1 cellular context compared by ENCODE assay signal in the genomic region with DNA sequence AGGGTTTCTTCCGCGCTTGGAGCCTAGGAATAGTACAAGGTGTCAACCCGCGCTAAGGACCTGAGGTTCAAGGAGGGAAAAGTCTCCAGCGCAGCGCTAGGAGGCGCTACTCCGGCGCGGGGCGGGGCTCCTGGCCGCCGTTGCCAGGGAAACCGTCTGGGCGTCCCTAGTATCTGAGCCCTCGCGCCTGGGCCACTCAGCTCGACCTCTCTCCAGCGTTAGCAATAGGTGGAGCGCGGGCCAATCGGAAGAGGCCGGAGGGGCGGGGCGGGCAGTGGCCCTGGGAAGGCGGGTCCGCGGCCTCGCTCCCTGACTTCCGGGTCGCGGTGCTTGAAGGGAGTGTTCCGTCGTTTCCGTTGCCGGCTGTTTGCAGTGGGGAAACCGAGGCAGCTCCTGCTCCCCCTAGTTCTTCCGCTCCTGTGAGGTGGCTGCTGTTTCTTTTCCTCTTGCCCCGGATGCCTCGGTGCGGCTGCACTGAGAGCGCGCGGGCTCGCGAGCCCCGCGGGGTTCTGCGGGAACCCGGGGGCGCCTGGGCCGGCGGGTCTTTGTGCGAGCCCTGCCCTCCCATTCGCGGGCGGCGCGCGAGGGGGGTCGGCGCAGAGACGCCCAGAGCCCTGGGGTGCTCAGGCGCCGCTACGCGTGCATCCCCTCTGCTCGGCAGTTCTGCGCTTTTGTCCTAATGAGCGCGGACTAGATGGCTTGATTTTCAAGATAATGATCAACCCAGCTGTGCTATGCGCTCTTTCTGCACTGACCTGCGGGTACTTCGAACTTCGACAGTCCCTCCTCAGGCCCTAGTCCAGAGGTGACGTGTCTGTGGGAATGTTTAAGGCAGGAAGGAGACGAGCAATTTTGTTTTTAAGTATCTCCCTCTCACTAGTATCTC.
A peak's percentile ranks its signal among the peaks of the same experiment; 100 is the strongest.
TF ChIP-seq lines count a peak whose summit lies in the region.

ELMOD2 (plus strand) TSS at position 312 of the 886 bp plus-strand sequence. CDS start 1,261 bp downstream, outside the sequence.

TF ChIP-seq in SK-N-SH, 30 proteins besides CTCF, POLR2A, EP300 and RAD21 (continued from another document):
- no peak for TF ChIP-seq ZBTB33 (IDR thresholded peaks at IDR 0.05; ENCODE audit: borderline replicate concordance, low read depth)
- TF ChIP-seq JUND (IDR thresholded peaks at IDR 0.05), result no peak
- TF ChIP-seq RCOR1 (IDR thresholded peaks at IDR 0.05; ENCODE audit: low read length), result 0 out of 2 replicates have a peak, but pooled peaks have one; percentile 36
- peak; percentile 90 for TF ChIP-seq GABPA (IDR thresholded peaks at IDR 0.05; ENCODE audit: low read depth)
- TF ChIP-seq YY1 (IDR thresholded peaks at IDR 0.05; ENCODE audit: low read depth), result 0 out of 2 replicates have a peak, but pooled peaks have one; percentile 9
- TF ChIP-seq NRF1 (IDR thresholded peaks at IDR 0.05; ENCODE audit: low read depth, low read length), result 0 out of 2 replicates have a peak, but pooled peaks have one; percentile 30
- peak; percentile 65 for TF ChIP-seq SMC3 (IDR thresholded peaks at IDR 0.05; ENCODE audit: low read depth, low read length)
- TF ChIP-seq FOSL2 (IDR thresholded peaks at IDR 0.05; ENCODE audit: borderline replicate concordance, low read depth), result no peak
TF ChIP-seq in SK-N-SH: peak in this region for 15.
